Comparison of ENCODE assay signal across 18 cellular contexts in the genomic region with DNA sequence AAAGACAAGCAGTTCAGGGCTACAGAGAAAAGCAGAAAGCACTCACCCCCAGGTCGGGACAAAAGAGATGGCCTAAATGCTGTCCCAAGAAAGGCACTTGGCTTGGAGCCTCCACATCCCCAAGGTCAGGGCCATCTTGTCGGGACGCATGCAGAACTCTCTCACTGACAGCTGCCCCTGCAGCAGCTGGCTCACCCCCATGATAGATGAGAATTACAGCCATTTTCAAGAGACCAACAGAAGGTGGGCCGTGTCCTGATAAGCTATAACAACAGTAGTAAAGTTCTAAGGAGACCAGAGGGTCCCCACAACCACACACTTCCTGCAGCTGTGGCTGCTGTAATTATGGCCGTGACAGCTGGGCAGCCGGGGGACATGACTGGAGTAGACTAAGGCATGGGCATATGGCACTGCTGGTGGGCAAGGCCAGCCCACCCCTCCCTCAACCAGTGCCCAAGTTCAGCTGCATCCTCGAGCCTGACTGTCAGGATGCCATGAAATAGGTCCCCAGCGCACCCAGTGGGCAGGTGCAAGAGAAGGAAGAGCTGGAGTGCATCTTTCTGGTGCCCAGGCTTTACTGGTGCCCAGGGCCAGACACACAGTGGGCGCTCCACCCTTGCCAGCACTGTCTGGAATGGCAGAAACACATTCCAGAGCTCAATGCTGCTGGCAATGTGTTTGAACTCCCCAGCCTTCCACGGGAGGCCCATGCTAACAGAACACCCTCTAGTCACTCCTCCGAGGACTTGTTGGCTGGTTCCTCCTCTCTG.
"Had no signal": no experiment of that assay in that cellular context is flagged by ENCODE, and none has a peak within 500 bp of the region (broad histone marks: within the 10 kb centered on the region; RNA-seq: fewer than 3 reads in every experiment).

No MANE protein-coding gene starts in this region.

- H3K36me3 Mint-ChIP-seq: activated naive CD4-positive, alpha-beta T cell treated with anti-CD3 and anti-CD28 coated beads, Interleukin-2, amount 10 ng/mL, durations not matched to agents 7 days and 5 days; naive thymus-derived CD8-positive, alpha-beta T cell; stimulated activated naive B cell treated with anti-CD40 and anti-IgM and Interleukin-4, amounts not matched to agents 10 μg/mL and 1 μg/mL and 100 μg/mL, for 72 hours had no signal

- H3K4me3 Mint-ChIP-seq: activated CD4-positive, alpha-beta memory T cell treated with anti-CD3 and anti-CD28 coated beads, Interleukin-2, amount 10 ng/mL, durations not matched to agents 7 days and 5 days; activated CD4-positive, alpha-beta T cell treated with anti-CD3 and anti-CD28 coated beads, Interleukin-2, amount 10 ng/mL, durations not matched to agents 24 days and 14 days; activated naive CD4-positive, alpha-beta T cell treated with anti-CD3 and anti-CD28 coated beads, Interleukin-2, amount 10 ng/mL, durations not matched to agents 7 days and 5 days; dendritic cell treated with granulocyte-macrophage colony-stimulating factor and Interleukin-4, amounts not matched to agents 40 ng/mL and 50 ng/mL, for 4 days; naive thymus-derived CD8-positive, alpha-beta T cell; stimulated activated naive B cell treated with anti-CD40 and anti-IgM and Interleukin-4, amounts not matched to agents 10 μg/mL and 1 μg/mL and 100 μg/mL, for 72 hours had no signal

- H3K27ac Mint-ChIP-seq: activated CD4-positive, alpha-beta memory T cell treated with anti-CD3 and anti-CD28 coated beads, Interleukin-2, amount 10 ng/mL, durations not matched to agents 7 days and 5 days; activated CD4-positive, alpha-beta T cell treated with anti-CD3 and anti-CD28 coated beads, Interleukin-2, amount 10 ng/mL, durations not matched to agents 24 days and 14 days; activated naive CD4-positive, alpha-beta T cell treated with anti-CD3 and anti-CD28 coated beads, Interleukin-2, amount 10 ng/mL, durations not matched to agents 7 days and 5 days; dendritic cell treated with granulocyte-macrophage colony-stimulating factor and Interleukin-4, amounts not matched to agents 40 ng/mL and 50 ng/mL, for 4 days; naive thymus-derived CD8-positive, alpha-beta T cell; stimulated activated naive B cell treated with anti-CD40 and anti-IgM and Interleukin-4, amounts not matched to agents 10 μg/mL and 1 μg/mL and 100 μg/mL, for 72 hours had no signal

- H3K9me3 ChIP-seq: left lung, prostate gland, thoracic aorta, upper lobe of left lung had no signal

- H3K27ac ChIP-seq: foreskin keratinocyte, left lung, prostate gland, skin epidermis, thoracic aorta had no signal

- H3K27me3 ChIP-seq: foreskin keratinocyte, left lung, upper lobe of left lung had no signal

- H3K4me1 Mint-ChIP-seq: activated CD4-positive, alpha-beta T cell treated with anti-CD3 and anti-CD28 coated beads, Interleukin-2, amount 10 ng/mL, durations not matched to agents 24 days and 14 days had no signal

- H3K27me3 Mint-ChIP-seq: activated CD4-positive, alpha-beta memory T cell treated with anti-CD3 and anti-CD28 coated beads, Interleukin-2, amount 10 ng/mL, durations not matched to agents 7 days and 5 days; activated CD4-positive, alpha-beta T cell treated with anti-CD3 and anti-CD28 coated beads, Interleukin-2, amount 10 ng/mL, durations not matched to agents 24 days and 14 days; dendritic cell treated with granulocyte-macrophage colony-stimulating factor and Interleukin-4, amounts not matched to agents 40 ng/mL and 50 ng/mL, for 4 days; stimulated activated naive B cell treated with anti-CD40 and anti-IgM and Interleukin-4, amounts not matched to agents 10 μg/mL and 1 μg/mL and 100 μg/mL, for 72 hours had no signal

- H3K9me3 Mint-ChIP-seq: dendritic cell treated with granulocyte-macrophage colony-stimulating factor and Interleukin-4, amounts not matched to agents 40 ng/mL and 50 ng/mL, for 4 days had no signal

- H3K36me3 ChIP-seq: left lung, prostate gland, thoracic aorta, upper lobe of left lung had no signal

- ATAC-seq: foreskin keratinocyte; left lung; naive thymus-derived CD8-positive, alpha-beta T cell; SK-N-SH treated with all-trans-retinoic acid at 6 μM for 48 hours; stimulated activated naive B cell treated with anti-CD40 and anti-IgM and Interleukin-4, amounts not matched to agents 10 μg/mL and 1 μg/mL and 100 μg/mL, for 72 hours had no signal

- DNase-seq: activated CD4-positive, alpha-beta memory T cell treated with anti-CD3 and anti-CD28 coated beads, Interleukin-2, amount 10 ng/mL, durations not matched to agents 7 days and 5 days; activated CD4-positive, alpha-beta T cell treated with anti-CD3 and anti-CD28 coated beads, Interleukin-2, amount 10 ng/mL, durations not matched to agents 24 days and 14 days; activated effector memory CD4-positive, alpha-beta T cell treated with anti-CD3 and anti-CD28 coated beads, Interleukin-2, amount 50 U/mL, for 16 hours; activated naive CD4-positive, alpha-beta T cell treated with anti-CD3 and anti-CD28 coated beads, Interleukin-2, amount 10 ng/mL, durations not matched to agents 7 days and 5 days; activated T-cell treated with anti-CD3 and anti-CD28 coated beads for 4 hours; effector CD4-positive, alpha-beta T cell; foreskin keratinocyte; left lung; mesendoderm; naive thymus-derived CD8-positive, alpha-beta T cell; stimulated activated CD4-positive, alpha-beta T cell treated with anti-CD3 and anti-CD28 coated beads, Interleukin-2, amount 100 ng/mL, for 24 hours; stimulated activated naive B cell treated with anti-CD40 and anti-IgM and Interleukin-4, amounts not matched to agents 10 μg/mL and 1 μg/mL and 100 μg/mL, for 72 hours; upper lobe of left lung had no signal

- H3K4me1 ChIP-seq: foreskin keratinocyte, prostate gland had no signal

- H3K4me3 ChIP-seq: left lung, prostate gland, skin epidermis, thoracic aorta, upper lobe of left lung had no signal
